Comparison of ENCODE assay signal across 1 cellular context in the genomic region with DNA sequence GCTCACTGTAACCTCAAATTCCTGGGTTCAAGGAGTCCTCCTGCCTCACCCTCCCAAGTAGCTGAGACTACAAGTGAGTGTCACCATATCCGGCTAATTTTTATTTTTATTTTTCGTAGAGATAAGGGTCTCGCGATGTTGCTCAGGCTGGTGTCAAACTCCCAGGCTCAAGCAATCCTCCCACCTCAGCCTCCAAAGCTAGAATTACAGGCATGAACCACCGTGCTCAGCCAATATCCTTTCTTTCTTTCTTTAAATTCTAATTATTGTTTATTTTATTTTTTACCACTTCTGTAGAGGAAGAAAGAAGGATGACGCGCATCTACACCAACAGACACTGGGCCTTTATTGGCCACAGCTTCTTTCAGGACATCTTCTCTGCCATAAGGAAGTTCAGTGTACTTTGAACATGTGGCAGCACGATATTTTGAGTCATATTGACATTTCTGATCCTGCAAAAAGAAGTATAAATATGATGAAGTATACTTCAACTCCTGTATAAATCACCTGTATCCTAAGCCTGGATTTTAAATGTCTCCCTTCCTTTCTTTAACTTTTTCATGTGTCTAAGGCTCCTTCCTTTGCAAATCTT.
TF ChIP-seq lines count a peak whose summit lies in the region.

No MANE protein-coding gene starts in this region.

TF ChIP-seq in A549, 52 proteins besides CTCF, POLR2A, EP300 and RAD21 (continued from another document):
- TF ChIP-seq, protein P1, sequence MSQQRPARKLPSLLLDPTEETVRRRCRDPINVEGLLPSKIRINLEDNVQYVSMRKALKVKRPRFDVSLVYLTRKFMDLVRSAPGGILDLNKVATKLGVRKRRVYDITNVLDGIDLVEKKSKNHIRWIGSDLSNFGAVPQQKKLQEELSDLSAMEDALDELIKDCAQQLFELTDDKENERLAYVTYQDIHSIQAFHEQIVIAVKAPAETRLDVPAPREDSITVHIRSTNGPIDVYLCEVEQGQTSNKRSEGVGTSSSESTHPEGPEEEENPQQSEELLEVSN (IDR thresholded peaks at IDR 0.05; ENCODE audit: borderline replicate concordance, low read depth), result no peak
- no peak for TF ChIP-seq ZNF302 (CRISPR knock-in tag; IDR thresholded peaks at IDR 0.05)
